15 cellular contexts compared by ENCODE assay signal in the genomic region with DNA sequence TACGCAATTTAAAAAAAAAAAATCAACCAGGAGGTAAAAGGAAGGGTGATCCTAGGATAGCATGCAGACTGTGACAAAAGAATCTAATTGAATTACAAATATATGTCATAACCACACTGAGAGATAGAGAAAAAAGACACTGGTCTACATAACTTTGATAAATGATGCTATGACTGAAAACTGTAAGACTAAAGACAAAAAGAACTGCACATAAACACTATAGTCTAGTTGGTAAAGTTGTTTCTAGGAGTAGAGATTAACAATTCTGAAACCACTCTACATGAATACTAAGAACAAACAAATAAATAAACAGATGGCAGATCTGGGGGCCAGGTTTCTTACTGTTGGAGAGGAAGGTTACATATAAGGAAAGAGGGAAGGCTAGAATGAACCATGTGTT. TPM values are rescaled to one million over a fixed set of nuclear protein-coding genes. Genes with fewer than 3 reads are reported as not detected.
"Had no signal": no experiment of that assay in that cellular context is flagged by ENCODE, and none has a peak within 500 bp of the region (broad histone marks: within the 10 kb centered on the region; RNA-seq: fewer than 3 reads in every experiment).

No MANE protein-coding gene starts in this region.

- H3K4me3 ChIP-seq: ascending aorta, breast epithelium, neural progenitor cell, right lobe of liver, smooth muscle cell had no signal

- H3K27me3 ChIP-seq: ascending aorta, breast epithelium, foreskin keratinocyte, neural progenitor cell, right lobe of liver had no signal

- H3K36me3 ChIP-seq: breast epithelium, right lobe of liver had no signal

- H3K4me1 Mint-ChIP-seq: neural progenitor cell had no signal

- H3K4me1 ChIP-seq: breast epithelium, right lobe of liver had no signal

- H2AFZ ChIP-seq: neural progenitor cell had no signal

- H3K27me3 Mint-ChIP-seq: dendritic cell treated with granulocyte-macrophage colony-stimulating factor and Interleukin-4, amounts not matched to agents 40 ng/mL and 50 ng/mL, for 4 days had no signal

- H3K27ac ChIP-seq: ascending aorta, breast epithelium, neural progenitor cell, right lobe of liver had no signal

- DNase-seq: activated CD4-positive, alpha-beta T cell treated with anti-CD3 and anti-CD28 coated beads for 48 hours; activated CD8-positive, alpha-beta memory T cell treated with anti-CD3 and anti-CD28 coated beads for 24 hours; activated gamma-delta T cell treated with Interleukin-2 at 50 U/mL for 16 hours; activated T-cell treated with anti-CD3 and anti-CD28 coated beads for 4 hours; effector memory CD4-positive, alpha-beta T cell; glutamatergic neuron; mesendoderm; right lobe of liver had no signal

- H3K9me3 ChIP-seq: ascending aorta, breast epithelium, right lobe of liver had no signal

- ATAC-seq: right lobe of liver had no signal

- H3K9me3 Mint-ChIP-seq: dendritic cell treated with granulocyte-macrophage colony-stimulating factor and Interleukin-4, amounts not matched to agents 40 ng/mL and 50 ng/mL, for 4 days; neural progenitor cell; T-helper 1 cell treated with Interleukin-12 subunit alpha and Interleukin-12 subunit beta and Interleukin-4 antibody, amounts not matched to agents 30 μg/mL and 1 μg/mL, for 36 hours had no signal

- H3K4me3 Mint-ChIP-seq: dendritic cell treated with granulocyte-macrophage colony-stimulating factor and Interleukin-4, amounts not matched to agents 40 ng/mL and 50 ng/mL, for 4 days; neural progenitor cell; T-helper 1 cell treated with Interleukin-12 subunit alpha and Interleukin-12 subunit beta and Interleukin-4 antibody, amounts not matched to agents 30 μg/mL and 1 μg/mL, for 36 hours had no signal

- H3K4me2 ChIP-seq: neural progenitor cell, smooth muscle cell had no signal

- H3K27ac Mint-ChIP-seq: dendritic cell treated with granulocyte-macrophage colony-stimulating factor and Interleukin-4, amounts not matched to agents 40 ng/mL and 50 ng/mL, for 4 days; T-helper 1 cell treated with Interleukin-12 subunit alpha and Interleukin-12 subunit beta and Interleukin-4 antibody, amounts not matched to agents 30 μg/mL and 1 μg/mL, for 36 hours had no signal

RNA-seq across cellular contexts. Expression of gene CHAC2, which starts 14.6 kb away (rescaled TPM):
- total RNA-seq: ascending aorta had no signal
